In the genomic region with DNA sequence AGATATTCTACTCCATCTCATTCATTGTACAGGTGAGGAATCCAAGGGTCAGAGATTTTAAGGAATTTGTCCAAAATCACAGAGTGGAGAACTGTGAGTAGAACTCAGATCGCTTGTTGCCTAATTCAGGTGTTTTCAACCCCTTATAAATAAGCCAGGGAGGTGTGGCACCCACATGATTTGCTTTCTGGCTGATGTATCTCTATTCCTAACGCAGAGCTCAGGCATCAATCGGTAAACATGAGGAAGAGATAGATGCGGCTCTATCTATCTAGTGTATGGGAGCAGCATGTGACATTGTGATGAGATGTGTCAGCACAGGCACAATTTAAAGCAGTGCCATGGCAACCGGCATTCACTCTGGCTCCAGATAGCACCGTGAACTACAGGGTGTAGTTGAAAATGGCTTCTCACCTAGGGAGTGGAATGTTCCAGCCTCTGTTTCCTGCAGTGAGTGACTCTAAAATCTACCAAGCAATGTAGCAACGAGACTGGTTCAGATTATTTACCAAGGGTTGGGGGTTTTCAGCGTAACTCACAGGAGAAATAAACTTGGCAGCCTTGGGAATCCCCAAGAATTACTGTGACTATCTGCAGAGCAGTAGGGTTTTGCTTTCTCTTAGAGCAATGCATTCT, we compare ENCODE assay signal across 8 cellular contexts. TPM values are rescaled to one million over a fixed set of nuclear protein-coding genes. Genes with fewer than 3 reads are reported as not detected.
DNase-seq lines count a peak whose midpoint lies in the region; ATAC-seq and TF ChIP-seq lines count a peak whose summit lies in the region.

No MANE protein-coding gene starts in this region.

- peaks cover 7 to 10% of the 10 kb centered on the region in 2 donors for H3K36me3 Mint-ChIP-seq in CD4-positive, alpha-beta memory T cell
- no peaks in the 10 kb centered on the region for H3K36me3 Mint-ChIP-seq in brain
- no peaks in the 10 kb centered on the region for H3K36me3 Mint-ChIP-seq in nephron (ENCODE audit: low read depth)

- no peaks in the 10 kb centered on the region for H3K36me3 ChIP-seq in CD4-positive, alpha-beta memory T cell (ENCODE audit: insufficient read depth, low read length)
- H3K36me3 ChIP-seq in SJSA1 = no peaks in the 10 kb centered on the region

- CTCF ChIA-PET in CD4-positive, alpha-beta memory T cell (lab: Charles Lee; ENCODE audit: partially characterized antibody) = interaction anchor here (1.5 to 4.8 kb wide), 5 partner anchors 20 to 57 kb away, joined by 4 to 39 read pairs (median 26); partner anchors contain the start of gene SUB1

- peak overlapping the region; percentile 94 to 99 (median 97) for H3K27ac Mint-ChIP-seq in CD4-positive, alpha-beta memory T cell
- H3K27ac Mint-ChIP-seq in brain (peak overlapping the region; percentile 68 to 96 (median 89)), nephron (peak overlapping the region; percentile 15 to 81 (median 52))

- ATAC-seq in HG03354 (IDR thresholded peaks at IDR 0.05; ENCODE audit: poor library complexity, severe bottlenecking, unreplicated experiment) = peak; percentile 64

- intact Hi-C loops in CD4-positive, alpha-beta memory T cell (cut with micrococcal nuclease) = loop anchor here (1.0 to 10.0 kb wide), 4 partner anchors 43 to 217 kb away; partner anchors contain the start of genes MTMR12, SUB1 and ZFR

- peak; percentile 61 to 90 (median 69) for DNase-seq in CD4-positive, alpha-beta memory T cell
- DNase-seq in SJSA1 (ENCODE audit: low read depth in 1 of 2, low spot score in 2 of 2) (peak; percentile 10 to 38), NCI-H187 (lab: John Stamatoyannopoulos, UW) (no peak), SIG-M5 treated with dmso at 0.1 percent for 504 hours (lab: John Stamatoyannopoulos, UW; ENCODE audit: unreplicated experiment) (no peak)

- no peaks in the 10 kb centered on the region for H3K9me3 Mint-ChIP-seq in CD4-positive, alpha-beta memory T cell
- H3K9me3 Mint-ChIP-seq in brain (peaks cover 0 to 7% (median 0%) of the 10 kb centered on the region in 5 experiments), nephron (peaks cover 2% of the 10 kb centered on the region)

- H3K4me3 ChIP-seq in CD4-positive, alpha-beta memory T cell (ENCODE audit: low read length in 2 of 2) = peak overlapping the region; percentile 42 to 68
- no peak overlapping the region for H3K4me3 ChIP-seq in SJSA1

- TF ChIP-seq CTCF in brain (conservative IDR thresholded peaks at IDR 0.05) (no peak), nephron (IDR thresholded peaks at IDR 0.05; ENCODE audit: unreplicated experiment in 3 of 3) (no peak)

- peaks cover 58% of the 10 kb centered on the region for H3K4me1 ChIP-seq in CD4-positive, alpha-beta memory T cell (ENCODE audit: insufficient read depth, low read length)
- peaks cover 10% of the 10 kb centered on the region for H3K4me1 ChIP-seq in SJSA1 (replicated peaks)

- peaks cover 37 to 66% (median 50%) of the 10 kb centered on the region in 4 donors for H3K4me1 Mint-ChIP-seq in CD4-positive, alpha-beta memory T cell
- H3K4me1 Mint-ChIP-seq in brain (peaks cover 28% of the 10 kb centered on the region), nephron (peaks cover 25% of the 10 kb centered on the region)

- H3K27me3 Mint-ChIP-seq in CD4-positive, alpha-beta memory T cell = no peaks in the 10 kb centered on the region
- H3K27me3 Mint-ChIP-seq in brain (no peaks in the 10 kb centered on the region), nephron (ENCODE audit: low read depth) (no peaks in the 10 kb centered on the region)

- TF ChIP-seq POLR2A in GM19099 (IDR thresholded peaks at IDR 0.05; ENCODE audit: extremely low read depth, insufficient read length, low read depth) = peak; percentile 20

- POLR2A ChIA-PET in CD4-positive, alpha-beta memory T cell (lab: Charles Lee; ENCODE audit: partially characterized antibody) = interaction anchor here (0.7 to 3.6 kb wide), 9 partner anchors 10 to 61 kb away, joined by 3 to 60 read pairs (median 4); partner anchors contain the start of gene SUB1

- H3K9me3 ChIP-seq in CD4-positive, alpha-beta memory T cell (ENCODE audit: control insufficient read depth in 1 of 2, low read length in 2 of 2) = no peaks in the 10 kb centered on the region
- no peaks in the 10 kb centered on the region for H3K9me3 ChIP-seq in SJSA1 (replicated peaks)

- peak overlapping the region; percentile 94 for H3K27ac ChIP-seq in CD4-positive, alpha-beta memory T cell (ENCODE audit: low read depth, low read length)
- H3K27ac ChIP-seq in SJSA1 = no peak overlapping the region

- peak overlapping the region; percentile 87 to 93 (median 90) for H3K4me3 Mint-ChIP-seq in CD4-positive, alpha-beta memory T cell
- H3K4me3 Mint-ChIP-seq in brain = peak overlapping the region in 3 of 5 experiments; percentile 58 to 71 (median 68)
- H3K4me3 Mint-ChIP-seq in nephron = peak overlapping the region in 1 of 3 experiments; percentile 20

- H3K27me3 ChIP-seq in CD4-positive, alpha-beta memory T cell (ENCODE audit: insufficient read depth, low read length) = no peaks in the 10 kb centered on the region
- H3K27me3 ChIP-seq in SJSA1 (replicated peaks) = no peaks in the 10 kb centered on the region

RNA-seq across cellular contexts. Expression of gene SUB1, which starts 53.4 kb away (rescaled TPM):
- 100 to 1,000 TPM; 204 to 214 TPM for total RNA-seq in CD4-positive, alpha-beta memory T cell
- polyA plus RNA-seq in CD4-positive, alpha-beta memory T cell = 100 to 1,000 TPM; 500 to 578 TPM
- 362 and 501 TPM in 2 replicates for total RNA-seq in SJSA1 (2014; rRNA removed; shearing (Covaris generic))
- polyA plus RNA-seq in brain (ENCODE audit: insufficient read depth, low read depth, low replicate concordance) = 262 TPM

Comparison
In these comparisons a context has a peak if more than half of its experiments do, and no peak if none do; other contexts are left out.
1. DNase-seq: peak in CD4-positive, alpha-beta memory T cell (5 of 5) and SJSA1 (2 of 2); none in NCI-H187 (0 of 2) and SIG-M5 treated with dmso at 0.1 percent for 504 hours (single experiment).
2. Peak in every context shown above with its lines, with median percentiles within 50 percentile points of each other: H3K27ac Mint-ChIP-seq.